Comparison of ENCODE assay signal across 37 cellular contexts in the genomic region with DNA sequence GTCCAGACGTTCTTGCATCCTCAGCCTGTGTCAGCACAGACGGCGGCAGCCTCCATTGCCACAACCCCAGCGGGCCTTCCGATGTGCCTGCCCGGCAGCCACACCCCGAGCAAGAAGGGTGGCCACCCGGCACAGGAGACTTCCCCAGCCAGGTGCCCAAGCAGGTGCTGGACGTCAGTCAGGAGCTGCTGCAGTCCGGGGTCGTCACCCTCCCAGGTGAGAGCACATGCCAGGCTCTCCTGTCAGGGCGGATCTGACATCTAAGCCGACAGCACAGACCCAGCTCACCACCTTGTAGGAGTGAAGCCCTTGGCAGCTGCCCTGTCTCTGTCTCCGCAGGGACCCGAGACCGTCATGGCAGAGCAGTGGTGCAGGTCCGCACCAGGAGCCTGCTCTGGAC. TPM values are rescaled to one million over a fixed set of nuclear protein-coding genes. Genes with fewer than 3 reads are reported as not detected.
"Had no signal": no experiment of that assay in that cellular context is flagged by ENCODE, and none has a peak within 500 bp of the region (broad histone marks: within the 10 kb centered on the region; RNA-seq: fewer than 3 reads in every experiment).

No MANE protein-coding gene starts in this region.

- H3K27ac ChIP-seq: adrenal gland, body of pancreas, breast epithelium, SJSA1 had no signal

- H3K4me3 Mint-ChIP-seq: activated CD4-positive, alpha-beta T cell treated with anti-CD3 and anti-CD28 coated beads for 36 hours; activated CD4-positive, alpha-beta T cell treated with anti-CD3 and anti-CD28 coated beads, Interleukin-2, amount 10 ng/mL, durations not matched to agents 7 days and 5 days; activated CD8-positive, alpha-beta T cell treated with anti-CD3 and anti-CD28 coated beads, Interleukin-2, amount 10 ng/mL, durations not matched to agents 7 days and 5 days; activated naive CD4-positive, alpha-beta T cell treated with anti-CD3 and anti-CD28 coated beads for 36 hours; activated T-cell treated with anti-CD3 and anti-CD28 coated beads, Interleukin-2, amount 50 U/mL, for 4 hours; activated T-helper 1 cell treated with anti-CD3 and anti-CD28 coated beads, Interleukin-12 subunit alpha, Interleukin-12 subunit beta, Interleukin-2, Interleukin-4 antibody, amounts not matched to agents 30 ng/mL and 10 ng/mL and 1 ng/mL, durations not matched to agents 14 hours and 24 hours and 36 hours; T-helper 1 cell treated with Interleukin-12 subunit alpha and Interleukin-12 subunit beta and Interleukin-4 antibody, amounts not matched to agents 30 μg/mL and 1 μg/mL, for 36 hours; T-helper 2 cell treated with Interferon-gamma antibody and Interleukin-4, amounts not matched to agents 5 μg/mL and 100 μg/mL, for 36 hours had no signal

- H3K27me3 ChIP-seq: body of pancreas, breast epithelium, MG63, SJSA1 had no signal

- H3K4me1 Mint-ChIP-seq: activated CD4-positive, alpha-beta T cell treated with anti-CD3 and anti-CD28 coated beads for 36 hours; activated CD4-positive, alpha-beta T cell treated with anti-CD3 and anti-CD28 coated beads, Interleukin-2, amount 10 ng/mL, durations not matched to agents 7 days and 5 days had no signal

- DNase-seq: activated CD4-positive, alpha-beta T cell treated with anti-CD3 and anti-CD28 coated beads for 36 hours; activated CD4-positive, alpha-beta T cell treated with anti-CD3 and anti-CD28 coated beads, Interleukin-2, amount 10 ng/mL, durations not matched to agents 7 days and 5 days; activated CD4-positive, alpha-beta T cell treated with anti-CD3 and anti-CD28 coated beads, Interleukin-2, amount 50 U/mL, for 48 hours; activated CD8-positive, alpha-beta memory T cell treated with anti-CD3 and anti-CD28 coated beads, Interleukin-2, amount 50 U/mL, for 4 hours; activated CD8-positive, alpha-beta T cell treated with anti-CD3 and anti-CD28 coated beads, Interleukin-2, amount 10 ng/mL, durations not matched to agents 7 days and 5 days; activated gamma-delta T cell treated with Interleukin-2 at 50 U/mL for 16 hours; activated naive CD4-positive, alpha-beta T cell treated with anti-CD3 and anti-CD28 coated beads for 36 hours; activated T-cell treated with anti-CD3 and anti-CD28 coated beads for 4 hours; activated T-cell treated with anti-CD3 and anti-CD28 coated beads, Interleukin-2, amount 50 U/mL, for 4 hours; adrenal gland; body of pancreas; Karpas-422; KBM-7; MG63; NCI-H1048; NCI-H1105 treated with DMSO at 0.1 percent for 48 hours; NCI-H1436 treated with DMSO at 0.1 percent for 48 hours; NCI-H187; NCI-H2029 treated with DMSO at 0.1 percent for 48 hours; NCI-H2107; NCI-H2171; NCI-H510A; NCI-H526; NCI-H748 treated with DMSO at 0.1 percent for 48 hours; SHP77 treated with DMSO at 0.1 percent for 48 hours; SK-N-SH had no signal

- H3K9ac ChIP-seq: SK-N-SH had no signal

- H3K9me3 ChIP-seq: SJSA1 had no signal

- FAIRE-seq: astrocyte, TTC549 had no signal

- ATAC-seq: activated CD4-positive, alpha-beta T cell treated with anti-CD3 and anti-CD28 coated beads for 36 hours; activated CD4-positive, CD25-positive, alpha-beta regulatory T cell treated with anti-CD3 and anti-CD28 coated beads, Interleukin-2, amount 50 U/mL, for 24 hours; activated CD8-positive, alpha-beta T cell treated with anti-CD3 and anti-CD28 coated beads, Interleukin-2, amount 10 ng/mL, durations not matched to agents 7 days and 5 days; activated naive CD4-positive, alpha-beta T cell treated with anti-CD3 and anti-CD28 coated beads, Interleukin-2, amount 50 U/mL, for 72 hours; activated T-cell treated with anti-CD3 and anti-CD28 coated beads, Interleukin-2, amount 50 U/mL, for 4 hours; body of pancreas; Panc1 had no signal

- H3K27ac Mint-ChIP-seq: activated CD4-positive, alpha-beta T cell treated with anti-CD3 and anti-CD28 coated beads for 36 hours; activated CD4-positive, alpha-beta T cell treated with anti-CD3 and anti-CD28 coated beads, Interleukin-2, amount 10 ng/mL, durations not matched to agents 7 days and 5 days; activated CD8-positive, alpha-beta T cell treated with anti-CD3 and anti-CD28 coated beads, Interleukin-2, amount 10 ng/mL, durations not matched to agents 7 days and 5 days; activated naive CD4-positive, alpha-beta T cell treated with anti-CD3 and anti-CD28 coated beads for 36 hours; activated naive CD4-positive, alpha-beta T cell treated with anti-CD3 and anti-CD28 coated beads, Interleukin-2, amount 50 U/mL, for 72 hours; activated T-helper 1 cell treated with anti-CD3 and anti-CD28 coated beads, Interleukin-12 subunit alpha, Interleukin-12 subunit beta, Interleukin-2, Interleukin-4 antibody, amounts not matched to agents 30 ng/mL and 10 ng/mL and 1 ng/mL, durations not matched to agents 14 hours and 24 hours and 36 hours; T-helper 1 cell treated with Interleukin-12 subunit alpha and Interleukin-12 subunit beta and Interleukin-4 antibody, amounts not matched to agents 30 μg/mL and 1 μg/mL, for 36 hours; T-helper 2 cell treated with Interferon-gamma antibody and Interleukin-4, amounts not matched to agents 5 μg/mL and 100 μg/mL, for 36 hours had no signal

- H3K36me3 ChIP-seq: adrenal gland, breast epithelium, MG63, SJSA1 had no signal

- H3K4me2 ChIP-seq: SK-N-SH had no signal

- H3K4me1 ChIP-seq: adrenal gland, body of pancreas, breast epithelium, SJSA1 had no signal

- H3K4me3 ChIP-seq: adrenal gland, body of pancreas, breast epithelium, MG63, SJSA1 had no signal

RNA-seq across cellular contexts. Expression of a gene that starts 48.3 kb away (rescaled TPM):
- total RNA-seq: activated CD8-positive, alpha-beta T cell treated with anti-CD3 and anti-CD28 coated beads, Interleukin-2, amount 10 ng/mL, durations not matched to agents 7 days and 5 days; activated naive CD4-positive, alpha-beta T cell treated with anti-CD3 and anti-CD28 coated beads for 36 hours; activated T-helper 1 cell treated with anti-CD3 and anti-CD28 coated beads, Interleukin-12 subunit alpha, Interleukin-12 subunit beta, Interleukin-2, Interleukin-4 antibody, amounts not matched to agents 30 ng/mL and 10 ng/mL and 1 ng/mL, durations not matched to agents 14 hours and 24 hours and 36 hours; adrenal gland; astrocyte; body of pancreas; RPMI7951; SJSA1 had no signal
- polyA plus RNA-seq: adrenal gland, SK-N-SH had no signal

RNA-seq across cellular contexts. Expression of a gene that starts 51.1 kb away (rescaled TPM):
- total RNA-seq: activated CD8-positive, alpha-beta T cell treated with anti-CD3 and anti-CD28 coated beads, Interleukin-2, amount 10 ng/mL, durations not matched to agents 7 days and 5 days; activated naive CD4-positive, alpha-beta T cell treated with anti-CD3 and anti-CD28 coated beads for 36 hours; activated T-helper 1 cell treated with anti-CD3 and anti-CD28 coated beads, Interleukin-12 subunit alpha, Interleukin-12 subunit beta, Interleukin-2, Interleukin-4 antibody, amounts not matched to agents 30 ng/mL and 10 ng/mL and 1 ng/mL, durations not matched to agents 14 hours and 24 hours and 36 hours had no signal
